In genomic region chr11:111006207-111006606, GRCh38 we compare ENCODE assay signal across 18 cellular contexts.
"Had no signal": no experiment of that assay in that cellular context is flagged by ENCODE, and none has a peak within 500 bp of the region (broad histone marks: within the 10 kb centered on the region; RNA-seq: fewer than 3 reads in every experiment).

No MANE protein-coding gene starts in this region.

- H3K27ac ChIP-seq: ascending aorta, heart left ventricle, psoas muscle, sigmoid colon, testis had no signal

- H3K36me3 ChIP-seq: ascending aorta, heart left ventricle, sigmoid colon had no signal

- H3K9me3 ChIP-seq: ascending aorta, heart left ventricle, mucosa of descending colon, psoas muscle, sigmoid colon, testis had no signal

- H3K4me3 ChIP-seq: ascending aorta, heart left ventricle, mucosa of descending colon, psoas muscle, sigmoid colon, testis had no signal

- H3K27me3 ChIP-seq: ascending aorta, sigmoid colon, testis had no signal

- ATAC-seq: activated naive CD8-positive, alpha-beta T cell treated with anti-CD3 and anti-CD28 coated beads, Interleukin-2, amount 50 U/mL, for 24 hours; heart left ventricle; left colon; mucosa of descending colon had no signal

- H3K4me1 ChIP-seq: psoas muscle, testis had no signal

- FAIRE-seq: bronchial epithelial cell, TTC549 had no signal

- DNase-seq: activated B cell treated with CpG ODN at 0.5 μM for 24 hours; activated CD4-positive, alpha-beta T cell treated with anti-CD3 and anti-CD28 coated beads, Interleukin-2, amount 10 ng/mL, durations not matched to agents 24 days and 14 days; activated CD8-positive, alpha-beta memory T cell treated with anti-CD3 and anti-CD28 coated beads for 24 hours; activated naive CD4-positive, alpha-beta T cell treated with Interleukin-2 at 50 U/mL for 16 hours; activated naive CD8-positive, alpha-beta T cell treated with anti-CD3 and anti-CD28 coated beads, Interleukin-2, amount 50 U/mL, for 24 hours; foreskin melanocyte; heart left ventricle; left colon; mammary epithelial cell; mucosa of descending colon; psoas muscle; sigmoid colon; stimulated activated CD4-positive, alpha-beta T cell treated with anti-CD3 and anti-CD28 coated beads, Interleukin-4, amount 100 ng/mL, for 1 hour; stimulated activated CD8-positive, alpha-beta memory T cell treated with anti-CD3 and anti-CD28 coated beads, Interleukin-4, amount 100 ng/mL, for 48 hours; testis had no signal
